ENCODE assay signal across 8 cellular contexts in genomic region chr15:27167738-27168137, GRCh38.
"Had no signal": no experiment of that assay in that cellular context is flagged by ENCODE, and none has a peak within 500 bp of the region (broad histone marks: within the 10 kb centered on the region; RNA-seq: fewer than 3 reads in every experiment).

No MANE protein-coding gene starts in this region.

- H3K36me3 ChIP-seq: HAP-1 had no signal

- ATAC-seq: GM23338, HCT116, HepG2 had no signal

- FAIRE-seq: HepG2 had no signal

- H3K4me2 ChIP-seq: GM23338 had no signal

- H3K27ac ChIP-seq: HL-60 had no signal

- H3K9me3 ChIP-seq: HAP-1 had no signal

- H3K4me3 ChIP-seq: GM23338, HAP-1 had no signal

- DNase-seq: H7, HFFc6, KBM-7 had no signal

- H3K4me1 ChIP-seq: HAP-1 had no signal
